32 cellular contexts compared by ENCODE assay signal in the genomic region with DNA sequence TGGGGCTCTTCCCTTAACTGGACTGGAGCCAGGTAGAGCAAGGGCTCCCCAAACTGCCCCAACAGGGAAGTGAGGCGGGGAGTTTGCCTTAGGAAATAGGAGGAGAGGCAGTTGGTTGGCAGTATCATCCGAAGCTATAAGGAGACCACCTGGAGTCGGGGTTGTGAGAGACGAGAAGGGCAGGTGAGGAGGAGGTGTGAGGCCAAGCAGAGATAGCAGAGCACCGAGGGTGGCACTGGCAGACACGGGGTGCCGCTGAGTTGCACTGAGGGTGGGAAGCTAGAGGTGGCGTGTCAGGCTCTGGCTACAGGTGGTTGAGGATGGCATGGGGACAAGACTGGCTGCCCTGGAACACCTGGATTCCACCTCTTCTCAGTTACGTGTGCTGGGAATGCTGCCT. TPM values are rescaled to one million over a fixed set of nuclear protein-coding genes. Genes with fewer than 3 reads are reported as not detected.
"Had no signal": no experiment of that assay in that cellular context is flagged by ENCODE, and none has a peak within 500 bp of the region (broad histone marks: within the 10 kb centered on the region; RNA-seq: fewer than 3 reads in every experiment).

No MANE protein-coding gene starts in this region.

- H3K4me1 ChIP-seq: adrenal gland, body of pancreas, colonic mucosa, esophagus squamous epithelium had no signal

- H3K27ac Mint-ChIP-seq: activated CD4-positive, alpha-beta memory T cell treated with anti-CD3 and anti-CD28 coated beads for 36 hours; activated CD4-positive, alpha-beta T cell treated with anti-CD3 and anti-CD28 coated beads for 36 hours; activated CD4-positive, alpha-beta T cell treated with anti-CD3 and anti-CD28 coated beads, Interleukin-2, amount 10 ng/mL, durations not matched to agents 24 days and 14 days; activated CD8-positive, alpha-beta memory T cell treated with anti-CD3 and anti-CD28 coated beads, Interleukin-2, amount 10 ng/mL, durations not matched to agents 7 days and 5 days; activated CD8-positive, alpha-beta T cell treated with anti-CD3 and anti-CD28 coated beads, Interleukin-2, amount 10 ng/mL, durations not matched to agents 7 days and 5 days; activated naive CD4-positive, alpha-beta T cell treated with anti-CD3 and anti-CD28 coated beads for 36 hours; activated naive CD4-positive, alpha-beta T cell treated with anti-CD3 and anti-CD28 coated beads, Interleukin-2, amount 50 U/mL, for 24 hours; activated naive CD8-positive, alpha-beta T cell treated with anti-CD3 and anti-CD28 coated beads for 36 hours; activated naive CD8-positive, alpha-beta T cell treated with anti-CD3 and anti-CD28 coated beads, Interleukin-2, amount 50 U/mL, for 24 hours; activated T-helper 1 cell treated with anti-CD3 and anti-CD28 coated beads, Interleukin-12 subunit alpha, Interleukin-12 subunit beta, Interleukin-2, Interleukin-4 antibody, amounts not matched to agents 30 ng/mL and 10 ng/mL and 1 ng/mL, durations not matched to agents 14 hours and 24 hours and 36 hours; activated T-helper 2 cell treated with anti-CD3 and anti-CD28 coated beads, Interferon-gamma antibody, Interleukin-2, Interleukin-4, amounts not matched to agents 10 μg/mL and 5 μg/mL and 100 μg/mL, durations not matched to agents 14 hours and 24 hours and 36 hours had no signal

- H3K27me3 ChIP-seq: adrenal gland, body of pancreas, colonic mucosa had no signal

- H3K27me3 Mint-ChIP-seq: activated CD4-positive, alpha-beta memory T cell treated with anti-CD3 and anti-CD28 coated beads for 36 hours; activated CD8-positive, alpha-beta memory T cell treated with anti-CD3 and anti-CD28 coated beads, Interleukin-2, amount 10 ng/mL, durations not matched to agents 7 days and 5 days; activated naive CD4-positive, alpha-beta T cell treated with anti-CD3 and anti-CD28 coated beads, Interleukin-2, amount 50 U/mL, for 24 hours; activated naive CD8-positive, alpha-beta T cell treated with anti-CD3 and anti-CD28 coated beads for 36 hours had no signal

- H3K4me3 ChIP-seq: adrenal gland, body of pancreas, cardiac muscle cell, colonic mucosa, esophagus squamous epithelium had no signal

- H3K4me3 Mint-ChIP-seq: activated CD4-positive, alpha-beta memory T cell treated with anti-CD3 and anti-CD28 coated beads for 36 hours; activated CD4-positive, alpha-beta T cell treated with anti-CD3 and anti-CD28 coated beads for 36 hours; activated CD4-positive, alpha-beta T cell treated with anti-CD3 and anti-CD28 coated beads, Interleukin-2, amount 10 ng/mL, durations not matched to agents 24 days and 14 days; activated CD8-positive, alpha-beta memory T cell treated with anti-CD3 and anti-CD28 coated beads, Interleukin-2, amount 10 ng/mL, durations not matched to agents 7 days and 5 days; activated CD8-positive, alpha-beta T cell treated with anti-CD3 and anti-CD28 coated beads, Interleukin-2, amount 10 ng/mL, durations not matched to agents 7 days and 5 days; activated naive CD4-positive, alpha-beta T cell treated with anti-CD3 and anti-CD28 coated beads for 36 hours; activated naive CD4-positive, alpha-beta T cell treated with anti-CD3 and anti-CD28 coated beads, Interleukin-2, amount 50 U/mL, for 24 hours; activated naive CD8-positive, alpha-beta T cell treated with anti-CD3 and anti-CD28 coated beads for 36 hours; activated naive CD8-positive, alpha-beta T cell treated with anti-CD3 and anti-CD28 coated beads, Interleukin-2, amount 50 U/mL, for 24 hours; activated T-helper 1 cell treated with anti-CD3 and anti-CD28 coated beads, Interleukin-12 subunit alpha, Interleukin-12 subunit beta, Interleukin-2, Interleukin-4 antibody, amounts not matched to agents 30 ng/mL and 10 ng/mL and 1 ng/mL, durations not matched to agents 14 hours and 24 hours and 36 hours had no signal

- H3K36me3 ChIP-seq: adrenal gland, cardiac muscle cell, colonic mucosa, esophagus squamous epithelium had no signal

- DNase-seq: activated CD4-positive, alpha-beta memory T cell treated with anti-CD3 and anti-CD28 coated beads for 36 hours; activated CD4-positive, alpha-beta T cell treated with anti-CD3 and anti-CD28 coated beads for 36 hours; activated CD4-positive, alpha-beta T cell treated with anti-CD3 and anti-CD28 coated beads, Interleukin-2, amount 10 ng/mL, durations not matched to agents 24 days and 14 days; activated CD4-positive, CD25-positive, alpha-beta regulatory T cell; activated CD4-positive, CD25-positive, alpha-beta regulatory T cell treated with anti-CD3 and anti-CD28 coated beads, Interleukin-2, amount 50 U/mL, for 72 hours; activated CD8-positive, alpha-beta memory T cell treated with anti-CD3 and anti-CD28 coated beads, Interleukin-2, amount 10 ng/mL, durations not matched to agents 7 days and 5 days; activated CD8-positive, alpha-beta memory T cell treated with anti-CD3 and anti-CD28 coated beads, Interleukin-2, amount 50 U/mL, for 4 hours; activated CD8-positive, alpha-beta T cell treated with anti-CD3 and anti-CD28 coated beads, Interleukin-2, amount 10 ng/mL, durations not matched to agents 7 days and 5 days; activated effector memory CD4-positive, alpha-beta T cell treated with anti-CD3 and anti-CD28 coated beads, Interleukin-2, amount 50 U/mL, for 16 hours; activated naive CD4-positive, alpha-beta T cell treated with anti-CD3 and anti-CD28 coated beads for 36 hours; activated naive CD8-positive, alpha-beta T cell treated with anti-CD3 and anti-CD28 coated beads for 36 hours; activated naive CD8-positive, alpha-beta T cell treated with anti-CD3 and anti-CD28 coated beads, Interleukin-2, amount 50 U/mL, for 24 hours; activated T-cell treated with anti-CD3 and anti-CD28 coated beads, Interleukin-2, amount 50 U/mL, for 1 hour; activated T-cell treated with anti-CD3 and anti-CD28 coated beads, Interleukin-2, amount 50 U/mL, for 48 hours; adrenal gland; amygdala; body of pancreas; central memory CD4-positive, alpha-beta T cell; cerebellar nuclear complex; colonic mucosa; effector CD8-positive, alpha-beta T cell; esophagus squamous epithelium; foreskin melanocyte; head of caudate nucleus; T-helper 2 cell had no signal

- H3K9me3 Mint-ChIP-seq: activated CD4-positive, alpha-beta memory T cell treated with anti-CD3 and anti-CD28 coated beads for 36 hours; activated CD4-positive, alpha-beta T cell treated with anti-CD3 and anti-CD28 coated beads, Interleukin-2, amount 10 ng/mL, durations not matched to agents 24 days and 14 days; activated naive CD4-positive, alpha-beta T cell treated with anti-CD3 and anti-CD28 coated beads for 36 hours; activated naive CD4-positive, alpha-beta T cell treated with anti-CD3 and anti-CD28 coated beads, Interleukin-2, amount 50 U/mL, for 24 hours; activated naive CD8-positive, alpha-beta T cell treated with anti-CD3 and anti-CD28 coated beads for 36 hours; activated naive CD8-positive, alpha-beta T cell treated with anti-CD3 and anti-CD28 coated beads, Interleukin-2, amount 50 U/mL, for 24 hours; activated T-helper 1 cell treated with anti-CD3 and anti-CD28 coated beads, Interleukin-12 subunit alpha, Interleukin-12 subunit beta, Interleukin-2, Interleukin-4 antibody, amounts not matched to agents 30 ng/mL and 10 ng/mL and 1 ng/mL, durations not matched to agents 14 hours and 24 hours and 36 hours; activated T-helper 2 cell treated with anti-CD3 and anti-CD28 coated beads, Interferon-gamma antibody, Interleukin-2, Interleukin-4, amounts not matched to agents 10 μg/mL and 5 μg/mL and 100 μg/mL, durations not matched to agents 14 hours and 24 hours and 36 hours had no signal

- H3K36me3 Mint-ChIP-seq: activated CD4-positive, alpha-beta memory T cell treated with anti-CD3 and anti-CD28 coated beads for 36 hours; activated CD8-positive, alpha-beta memory T cell treated with anti-CD3 and anti-CD28 coated beads, Interleukin-2, amount 10 ng/mL, durations not matched to agents 7 days and 5 days; activated naive CD4-positive, alpha-beta T cell treated with anti-CD3 and anti-CD28 coated beads, Interleukin-2, amount 50 U/mL, for 24 hours; activated naive CD8-positive, alpha-beta T cell treated with anti-CD3 and anti-CD28 coated beads for 36 hours had no signal

- H3K4me1 Mint-ChIP-seq: activated CD4-positive, alpha-beta T cell treated with anti-CD3 and anti-CD28 coated beads for 36 hours; activated CD4-positive, alpha-beta T cell treated with anti-CD3 and anti-CD28 coated beads, Interleukin-2, amount 10 ng/mL, durations not matched to agents 24 days and 14 days; activated CD8-positive, alpha-beta memory T cell treated with anti-CD3 and anti-CD28 coated beads, Interleukin-2, amount 10 ng/mL, durations not matched to agents 7 days and 5 days; activated naive CD4-positive, alpha-beta T cell treated with anti-CD3 and anti-CD28 coated beads, Interleukin-2, amount 50 U/mL, for 24 hours; activated naive CD8-positive, alpha-beta T cell treated with anti-CD3 and anti-CD28 coated beads for 36 hours; activated naive CD8-positive, alpha-beta T cell treated with anti-CD3 and anti-CD28 coated beads, Interleukin-2, amount 50 U/mL, for 24 hours had no signal

- H3K27ac ChIP-seq: adrenal gland, body of pancreas, cardiac muscle cell, colonic mucosa, epithelial cell of prostate, esophagus squamous epithelium had no signal

- ATAC-seq: activated CD4-positive, alpha-beta T cell treated with anti-CD3 and anti-CD28 coated beads for 36 hours; activated CD8-positive, alpha-beta memory T cell treated with anti-CD3 and anti-CD28 coated beads, Interleukin-2, amount 10 ng/mL, durations not matched to agents 7 days and 5 days; activated CD8-positive, alpha-beta T cell treated with anti-CD3 and anti-CD28 coated beads, Interleukin-2, amount 10 ng/mL, durations not matched to agents 7 days and 5 days; activated naive CD8-positive, alpha-beta T cell treated with anti-CD3 and anti-CD28 coated beads, Interleukin-2, amount 50 U/mL, for 24 hours; body of pancreas had no signal

- H3K9me3 ChIP-seq: adrenal gland, body of pancreas, colonic mucosa, esophagus squamous epithelium had no signal

RNA-seq across cellular contexts. Expression of a gene that starts 17.2 kb away (rescaled TPM):
- total RNA-seq: activated CD4-positive, alpha-beta T cell treated with anti-CD3 and anti-CD28 coated beads for 36 hours; activated CD4-positive, alpha-beta T cell treated with anti-CD3 and anti-CD28 coated beads, Interleukin-2, amount 10 ng/mL, durations not matched to agents 24 days and 14 days; activated CD8-positive, alpha-beta T cell treated with anti-CD3 and anti-CD28 coated beads, Interleukin-2, amount 10 ng/mL, durations not matched to agents 7 days and 5 days; activated naive CD4-positive, alpha-beta T cell treated with anti-CD3 and anti-CD28 coated beads for 36 hours; activated naive CD8-positive, alpha-beta T cell treated with anti-CD3 and anti-CD28 coated beads for 36 hours; activated T-helper 1 cell treated with anti-CD3 and anti-CD28 coated beads, Interleukin-12 subunit alpha, Interleukin-12 subunit beta, Interleukin-2, Interleukin-4 antibody, amounts not matched to agents 30 ng/mL and 10 ng/mL and 1 ng/mL, durations not matched to agents 14 hours and 24 hours and 36 hours; activated T-helper 2 cell treated with anti-CD3 and anti-CD28 coated beads, Interferon-gamma antibody, Interleukin-2, Interleukin-4, amounts not matched to agents 10 μg/mL and 5 μg/mL and 100 μg/mL, durations not matched to agents 14 hours and 24 hours and 36 hours; endothelial cell of umbilical vein; fibroblast of lung had no signal
